In the genomic region with DNA sequence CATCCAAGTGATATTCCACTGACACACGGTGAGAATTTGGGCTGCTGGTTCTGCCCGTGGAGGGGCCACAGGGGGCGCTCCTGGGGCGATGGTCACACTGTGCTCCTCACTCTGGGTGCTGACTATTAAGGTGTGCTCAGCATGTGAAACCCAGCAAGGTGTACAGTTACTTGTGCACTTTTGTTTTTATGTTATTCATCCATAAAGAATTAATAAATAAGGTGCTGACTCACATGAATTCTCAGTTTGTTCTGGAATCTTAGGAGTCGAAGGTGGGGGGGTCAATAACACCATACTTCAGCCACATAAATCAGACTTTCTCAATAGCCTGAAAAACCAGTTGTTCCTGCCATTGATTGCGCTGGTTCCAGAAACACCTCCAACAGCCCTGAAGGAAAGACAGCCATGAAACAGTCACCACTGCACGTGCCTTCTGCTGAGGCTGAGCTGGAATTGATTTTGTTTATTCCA, we compare ENCODE assay signal across 7 cellular contexts. TPM values are rescaled to one million over a fixed set of nuclear protein-coding genes. Genes with fewer than 3 reads are reported as not detected.
DNase-seq lines count a peak whose midpoint lies in the region; ATAC-seq and TF ChIP-seq lines count a peak whose summit lies in the region.

No MANE protein-coding gene starts in this region.

- H3K4me1 ChIP-seq in ascending aorta (peaks cover 12 to 24% of the 10 kb centered on the region in 2 donors), tibial nerve (peaks cover 0 to 41% (median 20%) of the 10 kb centered on the region in 4 donors)

- 59% methylated on average over 7 of the region's 7 CpGs for WGBS in tibial nerve, 2 donors

- TF ChIP-seq CTCF in HFF-Myc (IDR thresholded peaks at IDR 0.05; ENCODE audit: low read depth, low read length, missing control alignments) = peak; percentile 43
- TF ChIP-seq CTCF in ascending aorta (IDR thresholded peaks at IDR 0.05) = peak in 2 of 3 experiments; percentile 8 to 16
- TF ChIP-seq CTCF in tibial nerve (IDR thresholded peaks at IDR 0.05) = no peak

- no peak for ATAC-seq in GM18868 (IDR thresholded peaks at IDR 0.05; ENCODE audit: unreplicated experiment)

- H3K27me3 ChIP-seq in ascending aorta (no peaks in the 10 kb centered on the region), layer of hippocampus (ENCODE audit: control insufficient read depth, insufficient read depth, low read length) (no peaks in the 10 kb centered on the region), tibial nerve (no peaks in the 10 kb centered on the region)

- TF ChIP-seq POLR2A in tibial nerve (IDR thresholded peaks at IDR 0.05) = no peak

- TF ChIP-seq EP300 in tibial nerve (IDR thresholded peaks at IDR 0.05) = no peak

- no peaks in the 10 kb centered on the region for H3K36me3 ChIP-seq in ascending aorta
- no peaks in the 10 kb centered on the region for H3K36me3 ChIP-seq in tibial nerve

- H3K4me3 ChIP-seq in HFF-Myc (replicated peaks; ENCODE audit: low read depth, low read length) = no peak overlapping the region
- peak overlapping the region in 1 of 2 donors; percentile 33 for H3K4me3 ChIP-seq in ascending aorta
- no peak overlapping the region for H3K4me3 ChIP-seq in tibial nerve

- no peak for DNase-seq in HFF-Myc (ENCODE audit: extremely low read depth, low read depth)
- no peak for DNase-seq in ascending aorta (ENCODE audit: low spot score in 2 of 2)
- peak in 1 of 2 donors; percentile 48 for DNase-seq in tibial nerve (ENCODE audit: low spot score in 2 of 2)
- no peak for DNase-seq in foreskin melanocyte
- no peak for DNase-seq in superior temporal gyrus (ENCODE audit: extremely low spot score)

- intact Hi-C loops in ascending aorta (cut with DNase I) = loop anchor here (2.0 to 10.0 kb wide), 2 partner anchors 220 to 452 kb away; partner anchors contain the start of genes APPL1 and CCDC66

- no peaks in the 10 kb centered on the region for H3K9me3 ChIP-seq in ascending aorta
- peaks cover 0 to 6% (median 0%) of the 10 kb centered on the region in 4 donors for H3K9me3 ChIP-seq in tibial nerve

- H3K27ac ChIP-seq in ascending aorta (peak overlapping the region; percentile 87), layer of hippocampus (ENCODE audit: low read depth, low read length) (peak overlapping the region; percentile 27), tibial nerve (peak overlapping the region; percentile 3 to 88 (median 54))

RNA-seq across cellular contexts. Expression of gene SPATA12, which starts 53.5 kb away (rescaled TPM):
- not detected for total RNA-seq in ascending aorta
- total RNA-seq in tibial nerve = not detected

Comparison
In these comparisons a context has a peak if more than half of its experiments do, and no peak if none do; other contexts are left out.
1. CTCF ChIP-seq: peak in HFF-Myc (single experiment) and ascending aorta (2 of 3); none in tibial nerve (0 of 5).
2. H3K27ac ChIP-seq: peak in every context shown above with its lines; median percentile 87 in ascending aorta; 54 in tibial nerve; 27 in layer of hippocampus.